24 cellular contexts compared by ENCODE assay signal in genomic region chr13:39311619-39312018, GRCh38.
DNase-seq lines count a peak whose midpoint lies in the region; ATAC-seq and TF ChIP-seq lines count a peak whose summit lies in the region.
"Had no signal": no experiment of that assay in that cellular context is flagged by ENCODE, and none has a peak within 500 bp of the region (broad histone marks: within the 10 kb centered on the region; RNA-seq: fewer than 3 reads in every experiment).

No MANE protein-coding gene starts in this region.

- intact Hi-C loops in Right ventricle myocardium superior (cut with DNase I) (no loop called here), cardiac septum (cut with DNase I) (no loop called here), OCI-LY7 (cut with micrococcal nuclease; ENCODE audit: unreplicated experiment) (no loop called here)

- no peak overlapping the region for H3K14ac ChIP-seq in mesenchymal stem cell (ENCODE audit: low read length in 2 of 2)

- H3K9me3 ChIP-seq in mesenchymal stem cell (ENCODE audit: control insufficient read depth, low read length) (no peaks in the 10 kb centered on the region), OCI-LY7 (ENCODE audit: low read length) (no peaks in the 10 kb centered on the region)
- H3K9me3 ChIP-seq: A549, esophagus squamous epithelium, ovary, upper lobe of left lung had no signal

- H4K91ac ChIP-seq in mesenchymal stem cell (ENCODE audit: low read length), result no peak overlapping the region

- TF ChIP-seq CTCF in coronary artery (IDR thresholded peaks at IDR 0.05) (no peak), OCI-LY7 (conservative IDR thresholded peaks at IDR 0.05; ENCODE audit: low read length) (no peak)

- no peak overlapping the region for H2BK120ac ChIP-seq in mesenchymal stem cell (ENCODE audit: low read depth, low read length)

- no peak overlapping the region for H3K9ac ChIP-seq in mesenchymal stem cell (ENCODE audit: low read length)

- H2AFZ ChIP-seq in mesenchymal stem cell (ENCODE audit: low read depth, low read length) (peak overlapping the region; percentile 2), OCI-LY7 (ENCODE audit: low read length) (no peak overlapping the region)

- H2BK12ac ChIP-seq in mesenchymal stem cell (ENCODE audit: low read length in 2 of 2), result no peak overlapping the region

- no peak overlapping the region for H2BK5ac ChIP-seq in mesenchymal stem cell (ENCODE audit: low read depth, low read length, poor library complexity, severe bottlenecking)

- CTCF ChIA-PET in OCI-LY7 (lab: Charles Lee; ENCODE audit: unreplicated experiment), result no interaction called here

- H3K79me2 ChIP-seq in OCI-LY7 (ENCODE audit: insufficient read depth, low read depth, low read length), result no peaks in the 10 kb centered on the region

- no peak overlapping the region for H3K4me2 ChIP-seq in mesenchymal stem cell (ENCODE audit: low read length, poor library complexity, severe bottlenecking)
- H3K4me2 ChIP-seq in OCI-LY7 (ENCODE audit: low read length), result no peak overlapping the region
- H3K4me2 ChIP-seq: A549 had no signal

- ATAC-seq in Right ventricle myocardium superior (ENCODE audit: poor library complexity) (peak; percentile 91), HG03159 (IDR thresholded peaks at IDR 0.05; ENCODE audit: unreplicated experiment) (no peak)
- ATAC-seq: A549; activated naive CD8-positive, alpha-beta T cell treated with anti-CD3 and anti-CD28 coated beads, Interleukin-2, amount 50 U/mL, for 24 hours had no signal

- H3K36me3 ChIP-seq in mesenchymal stem cell (ENCODE audit: control insufficient read depth in 1 of 2, insufficient read depth in 2 of 2, low read depth in 1 of 2, low read length in 2 of 2), result no peaks in the 10 kb centered on the region
- no peaks in the 10 kb centered on the region for H3K36me3 ChIP-seq in OCI-LY7 (ENCODE audit: insufficient read depth, low read length)
- H3K36me3 ChIP-seq: esophagus squamous epithelium, ovary, upper lobe of left lung had no signal

- DNase-seq in Right ventricle myocardium superior, result no peak
- DNase-seq in cardiac septum (ENCODE audit: low spot score), result no peak
- DNase-seq in coronary artery (ENCODE audit: low spot score), result peak; percentile 79
- DNase-seq in mesenchymal stem cell, result no peak
- no peak for DNase-seq in OCI-LY7 (ENCODE audit: low spot score)
- no peak for DNase-seq in cerebellar nuclear complex (lab: John Stamatoyannopoulos, UW)
- DNase-seq in stimulated activated CD4-positive, alpha-beta T cell treated with anti-CD3 and anti-CD28 coated beads, Interleukin-2, amount 100 ng/mL, for 48 hours, result no peak
- DNase-seq: activated naive CD8-positive, alpha-beta T cell treated with anti-CD3 and anti-CD28 coated beads, Interleukin-2, amount 50 U/mL, for 24 hours; central memory CD4-positive, alpha-beta T cell; effector CD8-positive, alpha-beta T cell; esophagus squamous epithelium; glutamatergic neuron; H7; MV-4-11; NCI-H187 treated with DMSO at 0.1 percent for 48 hours; NCI-H446 treated with DMSO at 0.1 percent for 48 hours; NK-92 treated with Interleukin-12 subunit alpha and Interleukin-12 subunit beta, amount 100 ng/mL, for 24 hours; ovary; T-helper 9 cell; upper lobe of left lung had no signal

- H3K4me1 ChIP-seq in mesenchymal stem cell (ENCODE audit: control insufficient read depth, insufficient read depth, low read depth, low read length) (peaks cover 2% of the 10 kb centered on the region), OCI-LY7 (ENCODE audit: insufficient read depth, low read length, poor library complexity, severe bottlenecking) (no peaks in the 10 kb centered on the region)
- H3K4me1 ChIP-seq: A549 had no signal

- H3K4me3 ChIP-seq in coronary artery (no peak overlapping the region), mesenchymal stem cell (ENCODE audit: insufficient read depth in 1 of 2, low read depth in 1 of 2, low read length in 2 of 2) (no peak overlapping the region), OCI-LY7 (ENCODE audit: low read depth, low read length, poor library complexity, severe bottlenecking) (no peak overlapping the region)
- H3K4me3 ChIP-seq: A549, esophagus squamous epithelium, ovary, skin epidermis, upper lobe of left lung had no signal

- H3K9me2 ChIP-seq in OCI-LY7 (ENCODE audit: insufficient read depth, low read length), result no peaks in the 10 kb centered on the region

- no peaks in the 10 kb centered on the region for H3K79me1 ChIP-seq in mesenchymal stem cell (replicated peaks; ENCODE audit: low read length, poor library complexity, severe bottlenecking)

- BruUV-seq in OCI-LY7 (replicated peaks; lab: Mats Ljungman, UMichigan), result no TSS peak

- 79% methylated on average over 4 of the region's 4 CpGs for WGBS in mesenchymal stem cell

- no peak overlapping the region for H3K18ac ChIP-seq in mesenchymal stem cell (ENCODE audit: low read depth in 1 of 2, low read length in 2 of 2)

- H4K8ac ChIP-seq in mesenchymal stem cell (ENCODE audit: low read length), result no peak overlapping the region

- H3K27ac ChIP-seq in coronary artery (peak overlapping the region in 1 of 2 donors; percentile 48), mesenchymal stem cell (ENCODE audit: low read length, poor library complexity, severe bottlenecking) (no peak overlapping the region), OCI-LY7 (ENCODE audit: low read depth, low read length, poor library complexity, severe bottlenecking) (no peak overlapping the region)
- H3K27ac ChIP-seq: A549, C4-2B, esophagus squamous epithelium, ovary, skin epidermis, upper lobe of left lung had no signal

- no peaks in the 10 kb centered on the region for H4K20me1 ChIP-seq in OCI-LY7 (ENCODE audit: insufficient read depth, low read length)

- no peaks in the 10 kb centered on the region for H3K27me3 ChIP-seq in mesenchymal stem cell (ENCODE audit: control insufficient read depth in 1 of 2, insufficient read depth in 1 of 2, low read length in 2 of 2)
- H3K27me3 ChIP-seq: esophagus squamous epithelium, ovary, upper lobe of left lung had no signal

- no peak overlapping the region for H3K4ac ChIP-seq in mesenchymal stem cell (ENCODE audit: low read depth in 1 of 2, low read length in 2 of 2)

- POLR2A ChIA-PET in OCI-LY7 (lab: Charles Lee), result interaction anchor here (0.6 to 1.2 kb wide), 3 partner anchors 219 to 1531 kb away, joined by 3 read pairs; no protein-coding TSS in a partner anchor

- H2BK15ac ChIP-seq in mesenchymal stem cell (ENCODE audit: low read depth, poor library complexity, severe bottlenecking), result no peak overlapping the region

- H3K23ac ChIP-seq in mesenchymal stem cell (ENCODE audit: low read length in 2 of 2), result no peak overlapping the region

- no peak overlapping the region for H2AK5ac ChIP-seq in mesenchymal stem cell (ENCODE audit: low read length, severe bottlenecking)
